In the genomic region with DNA sequence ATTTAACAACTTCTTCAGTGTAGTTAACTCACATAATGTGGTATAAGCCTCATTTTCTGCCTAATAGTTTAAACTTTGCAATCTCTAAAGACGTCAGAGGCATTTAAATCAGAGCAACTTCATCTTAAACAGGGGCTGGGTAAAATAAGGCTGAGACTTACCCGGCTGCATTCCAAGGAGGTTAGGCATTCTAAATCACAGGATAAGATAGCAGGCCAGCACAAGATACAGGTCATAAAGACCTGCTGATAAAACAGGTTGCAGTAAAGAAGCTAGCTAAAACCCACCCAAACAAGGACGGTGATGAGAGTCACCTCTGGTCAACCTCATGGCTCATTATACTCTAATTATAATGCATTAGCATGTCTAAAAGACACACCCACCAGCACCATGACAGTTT, we compare ENCODE assay signal across 22 cellular contexts.
DNase-seq lines count a peak whose midpoint lies in the region; ATAC-seq and TF ChIP-seq lines count a peak whose summit lies in the region.
"Had no signal": no experiment of that assay in that cellular context is flagged by ENCODE, and none has a peak within 500 bp of the region (broad histone marks: within the 10 kb centered on the region; RNA-seq: fewer than 3 reads in every experiment).

No MANE protein-coding gene starts in this region.

- H3K4me1 ChIP-seq in PC-3 (ENCODE audit: insufficient read depth, low read length): peaks cover 10% of the 10 kb centered on the region
- no peaks in the 10 kb centered on the region for H3K4me1 ChIP-seq in foreskin keratinocyte
- H3K4me1 ChIP-seq in trophoblast cell (ENCODE audit: control insufficient read depth in 1 of 2, insufficient read depth in 2 of 2, low read length in 2 of 2): peaks cover 2 to 7% of the 10 kb centered on the region in 2 experiments
- H3K4me1 ChIP-seq in left lung: no peaks in the 10 kb centered on the region
- H3K4me1 ChIP-seq: A549, SJCRH30 had no signal

- H2AFZ ChIP-seq in PC-3 (ENCODE audit: low read length): no peak overlapping the region
- no peak overlapping the region for H2AFZ ChIP-seq in trophoblast cell (ENCODE audit: insufficient read depth, low read length, poor library complexity)

- H2AK5ac ChIP-seq in trophoblast cell (ENCODE audit: low read length): no peak overlapping the region

- H3K9ac ChIP-seq in PC-3 (ENCODE audit: low read length) (no peak overlapping the region), trophoblast cell (ENCODE audit: low read length) (no peak overlapping the region)

- H3K18ac ChIP-seq in trophoblast cell (ENCODE audit: low read length): no peak overlapping the region

- H3K36me3 ChIP-seq in PC-3 (ENCODE audit: low read depth, low read length) (no peaks in the 10 kb centered on the region), trophoblast cell (ENCODE audit: control insufficient read depth in 1 of 2, insufficient read depth in 2 of 2, low read length in 2 of 2) (no peaks in the 10 kb centered on the region), left lung (no peaks in the 10 kb centered on the region)
- H3K36me3 ChIP-seq: MG63, SJCRH30 had no signal

- no peaks in the 10 kb centered on the region for H3F3A ChIP-seq in PC-3 (ENCODE audit: low read length, unreplicated experiment)

- H2BK120ac ChIP-seq in trophoblast cell (ENCODE audit: insufficient read depth, low read length, poor library complexity): no peak overlapping the region

- DNase-seq in ELF-1 (ENCODE audit: low read depth, low spot score) (peak; percentile 61), PC-3 (peak; percentile 41), foreskin keratinocyte (peak; percentile 85 to 89), trophoblast cell (peak; percentile 86 to 94), NCI-H446 treated with DMSO at 0.1 percent for 48 hours (lab: John Stamatoyannopoulos, UW) (no peak), left lung (no peak)
- no peak for DNase-seq in effector CD8-positive, alpha-beta T cell (lab: John Stamatoyannopoulos, UW)
- DNase-seq: CD4-positive, alpha-beta T cell; DMS53; EL; HFFc6; Karpas-422; MG63; NCI-H1048; NCI-H1436; NCI-H1930; NCI-H2171 treated with DMSO at 0.1 percent for 48 hours; NK-92 treated with Interleukin-12 subunit alpha and Interleukin-12 subunit beta, amount 100 ng/mL, for 24 hours; RPMI8226; SJCRH30 had no signal

- no peak overlapping the region for H3K4me3 ChIP-seq in PC-3 (ENCODE audit: low read length)
- no peak overlapping the region for H3K4me3 ChIP-seq in trophoblast cell (ENCODE audit: low read depth, low read length)
- no peak overlapping the region for H3K4me3 ChIP-seq in left lung
- H3K4me3 ChIP-seq: A549, MG63, SJCRH30 had no signal

- no peak overlapping the region for H2BK5ac ChIP-seq in trophoblast cell (ENCODE audit: low read depth, low read length, poor library complexity)

- H3K4me2 ChIP-seq in PC-3 (ENCODE audit: low read length) (0 out of 2 replicates have a peak overlapping the region, but pooled peaks have one; percentile 13), trophoblast cell (ENCODE audit: low read length) (peak overlapping the region; percentile 42)
- H3K4me2 ChIP-seq: A549 had no signal

- H4K8ac ChIP-seq in trophoblast cell (ENCODE audit: low read depth, low read length): no peak overlapping the region

- no peaks in the 10 kb centered on the region for H3K27me3 ChIP-seq in PC-3 (ENCODE audit: low read length)
- no peaks in the 10 kb centered on the region for H3K27me3 ChIP-seq in foreskin keratinocyte
- H3K27me3 ChIP-seq in trophoblast cell (ENCODE audit: insufficient read depth, low read length): no peaks in the 10 kb centered on the region
- H3K27me3 ChIP-seq in left lung: no peaks in the 10 kb centered on the region
- H3K27me3 ChIP-seq: MG63, SJCRH30 had no signal

- H4K12ac ChIP-seq in trophoblast cell (ENCODE audit: low read depth, low read length): no peak overlapping the region

- H3K4ac ChIP-seq in trophoblast cell (ENCODE audit: low read depth, low read length): no peak overlapping the region

- H3K14ac ChIP-seq in trophoblast cell (ENCODE audit: low read length): no peak overlapping the region

- H2BK12ac ChIP-seq in trophoblast cell (ENCODE audit: low read length): no peak overlapping the region

- POLR2A ChIA-PET in PC-3 (lab: Charles Lee; ENCODE audit: unreplicated experiment): no interaction called here

- CTCF ChIA-PET in PC-3 (lab: Charles Lee): no interaction called here

- no peaks in the 10 kb centered on the region for H4K20me1 ChIP-seq in PC-3 (ENCODE audit: low read length)

- intact Hi-C loops in PC-3 (cut with micrococcal nuclease): no loop called here
- intact Hi-C loops in left lung (cut with DNase I): no loop called here

- no peak overlapping the region for H3K27ac ChIP-seq in PC-3 (ENCODE audit: low read length)
- no peak overlapping the region for H3K27ac ChIP-seq in foreskin keratinocyte
- peak overlapping the region; percentile 86 for H3K27ac ChIP-seq in trophoblast cell (ENCODE audit: low read depth, low read length)
- H3K27ac ChIP-seq in left lung: no peak overlapping the region
- H3K27ac ChIP-seq: A549, SJCRH30 had no signal

- peaks cover 14% of the 10 kb centered on the region for H3K79me1 ChIP-seq in trophoblast cell (ENCODE audit: low read length)

- H3K79me2 ChIP-seq in PC-3 (ENCODE audit: low read length) (no peaks in the 10 kb centered on the region), trophoblast cell (ENCODE audit: control insufficient read depth, insufficient read depth, low read length, poor library complexity) (no peaks in the 10 kb centered on the region)

- WGBS in trophoblast cell (ENCODE audit: extremely low coverage, insufficient coverage, insufficient read length): no CpG with 5 or more reads among the region's 3 CpGs

- TF ChIP-seq CTCF in PC-3 (conservative IDR thresholded peaks at IDR 0.05; ENCODE audit: low read depth, low read length) (no peak), foreskin keratinocyte (conservative IDR thresholded peaks at IDR 0.05) (no peak), left lung (IDR thresholded peaks at IDR 0.05) (no peak)

- H3K9me3 ChIP-seq in PC-3 (ENCODE audit: low read length) (no peaks in the 10 kb centered on the region), trophoblast cell (ENCODE audit: insufficient read depth, low read depth, low read length) (peaks cover 3% of the 10 kb centered on the region), left lung (peaks cover 0 to 22% of the 10 kb centered on the region in 2 donors)
- H3K9me3 ChIP-seq: A549, SJCRH30 had no signal

- H3K9me2 ChIP-seq in PC-3 (replicated peaks; ENCODE audit: low read length): no peaks in the 10 kb centered on the region

- BruUV-seq in PC-3 (replicated peaks; lab: Mats Ljungman, UMichigan): no TSS peak

- ATAC-seq in PC-3: no peak
- peak; percentile 97 for ATAC-seq in foreskin keratinocyte
- ATAC-seq in left lung: no peak
- no peak for ATAC-seq in HG02759 (IDR thresholded peaks at IDR 0.05; ENCODE audit: unreplicated experiment)
- ATAC-seq: A549 had no signal

- no peak overlapping the region for H3K23ac ChIP-seq in trophoblast cell (ENCODE audit: low read length)

- H4K91ac ChIP-seq in trophoblast cell (ENCODE audit: low read depth, low read length): no peak overlapping the region

Comparison
In these comparisons a context has a peak if more than half of its experiments do, and no peak if none do; other contexts are left out.
1. DNase-seq: peak in ELF-1 (single experiment), PC-3 (single experiment), foreskin keratinocyte (2 of 2) and trophoblast cell (2 of 2); none in NCI-H446 treated with DMSO at 0.1 percent for 48 hours (single experiment), effector CD8-positive, alpha-beta T cell (single experiment) and left lung (0 of 2).